ENCODE assay signal across 8 cellular contexts in genomic region chr14:50829472-50830043, GRCh38. TPM values are rescaled to one million over a fixed set of nuclear protein-coding genes. Genes with fewer than 3 reads are reported as not detected.
DNase-seq lines count a peak whose midpoint lies in the region; ATAC-seq and TF ChIP-seq lines count a peak whose summit lies in the region.

No MANE protein-coding gene starts in this region.

- H3K9me3 Mint-ChIP-seq in HFFc6 (no peaks in the 10 kb centered on the region), immature natural killer cell (no peaks in the 10 kb centered on the region)
- H3K9me3 Mint-ChIP-seq in activated naive CD8-positive, alpha-beta T cell treated with anti-CD3 and anti-CD28 coated beads, Interleukin-2, amount 10 ng/mL, durations not matched to agents 7 days and 5 days = no peaks in the 10 kb centered on the region
- H3K9me3 Mint-ChIP-seq in stimulated activated naive CD8-positive, alpha-beta T cell treated with anti-CD3 and anti-CD28 coated beads, Interleukin-15, amount 100 ng/mL, for 72 hours = no peaks in the 10 kb centered on the region

- H3K4me3 ChIP-seq in AG04450 (ENCODE audit: low read depth, low read length) = peak overlapping the region; percentile 79

- H3K27me3 Mint-ChIP-seq in HFFc6 (ENCODE audit: insufficient read depth) (peaks cover 2% of the 10 kb centered on the region; the same call in 1 of the 2 replicates), immature natural killer cell (ENCODE audit: low read depth in 3 of 3) (peaks cover 0 to 11% (median 0%) of the 10 kb centered on the region in 3 donors)
- H3K27me3 Mint-ChIP-seq in activated naive CD8-positive, alpha-beta T cell treated with anti-CD3 and anti-CD28 coated beads, Interleukin-2, amount 10 ng/mL, durations not matched to agents 7 days and 5 days = peaks cover 9% of the 10 kb centered on the region
- no peaks in the 10 kb centered on the region for H3K27me3 Mint-ChIP-seq in stimulated activated naive CD8-positive, alpha-beta T cell treated with anti-CD3 and anti-CD28 coated beads, Interleukin-15, amount 100 ng/mL, for 72 hours

- H3K9me3 ChIP-seq in AG04450 (ENCODE audit: control insufficient read depth, insufficient read depth, low read length) = no peaks in the 10 kb centered on the region

- POLR2A ChIA-PET in AG04450 (lab: Yijun Ruan, JAX) = interaction anchor here (0.6 to 1.6 kb wide), 3 partner anchors 17 to 36 kb away, joined by 3 read pairs; no protein-coding TSS in a partner anchor
- POLR2A ChIA-PET in activated naive CD8-positive, alpha-beta T cell treated with anti-CD3 and anti-CD28 coated beads, Interleukin-2, amount 10 ng/mL, durations not matched to agents 7 days and 5 days (lab: Charles Lee) = interaction anchor here (0.6 to 3.7 kb wide), 12 partner anchors 8 to 929 kb away, joined by 3 to 34 read pairs (median 4); no protein-coding TSS in a partner anchor

- H3K27me3 ChIP-seq in AG04450 (ENCODE audit: control insufficient read depth, insufficient read depth, low read length) = no peaks in the 10 kb centered on the region

- DNase-seq in AG04450 (ENCODE audit: low read depth, low spot score) (no peak), HFFc6 (no peak), immature natural killer cell (no peak), COR-L47 (lab: John Stamatoyannopoulos, UW) (no peak), 8988T (no peak), RKO (ENCODE audit: low spot score) (no peak)
- no peak for DNase-seq in activated naive CD8-positive, alpha-beta T cell treated with anti-CD3 and anti-CD28 coated beads, Interleukin-2, amount 10 ng/mL, durations not matched to agents 7 days and 5 days
- no peak for DNase-seq in stimulated activated naive CD8-positive, alpha-beta T cell treated with anti-CD3 and anti-CD28 coated beads, Interleukin-15, amount 100 ng/mL, for 72 hours

- TF ChIP-seq CTCF in AG04450 (IDR thresholded peaks at IDR 0.05; ENCODE audit: low read depth, low read length) (no peak), HFFc6 (IDR thresholded peaks at IDR 0.05) (no peak)

- no peak overlapping the region for H3K27ac ChIP-seq in AG04450 (ENCODE audit: low read depth, low read length)

- H3K4me3 Mint-ChIP-seq in HFFc6 (peak overlapping the region; percentile 90), immature natural killer cell (peak overlapping the region; percentile 84 to 97 (median 91))
- H3K4me3 Mint-ChIP-seq in activated naive CD8-positive, alpha-beta T cell treated with anti-CD3 and anti-CD28 coated beads, Interleukin-2, amount 10 ng/mL, durations not matched to agents 7 days and 5 days = peak overlapping the region; percentile 88
- peak overlapping the region; percentile 94 for H3K4me3 Mint-ChIP-seq in stimulated activated naive CD8-positive, alpha-beta T cell treated with anti-CD3 and anti-CD28 coated beads, Interleukin-15, amount 100 ng/mL, for 72 hours

- CTCF ChIA-PET in AG04450 (lab: Charles Lee) = interaction anchor here (0.9 to 3.7 kb wide), 2 partner anchors 32 to 54 kb away, joined by 3 to 32 read pairs; no protein-coding TSS in a partner anchor

- H3K4me1 Mint-ChIP-seq in HFFc6 (ENCODE audit: low read depth) = peaks cover 40% of the 10 kb centered on the region
- peaks cover 34% of the 10 kb centered on the region for H3K4me1 Mint-ChIP-seq in activated naive CD8-positive, alpha-beta T cell treated with anti-CD3 and anti-CD28 coated beads, Interleukin-2, amount 10 ng/mL, durations not matched to agents 7 days and 5 days
- peaks cover 38 to 59% of the 10 kb centered on the region in 2 donors for H3K4me1 Mint-ChIP-seq in immature natural killer cell
- H3K4me1 Mint-ChIP-seq in stimulated activated naive CD8-positive, alpha-beta T cell treated with anti-CD3 and anti-CD28 coated beads, Interleukin-15, amount 100 ng/mL, for 72 hours = peaks cover 76% of the 10 kb centered on the region

- H3K27ac Mint-ChIP-seq in HFFc6 (peak overlapping the region; percentile 25; the same call in 1 of the 2 replicates), immature natural killer cell (peak overlapping the region; percentile 86 to 95 (median 90))
- H3K27ac Mint-ChIP-seq in activated naive CD8-positive, alpha-beta T cell treated with anti-CD3 and anti-CD28 coated beads, Interleukin-2, amount 10 ng/mL, durations not matched to agents 7 days and 5 days = peak overlapping the region; percentile 61
- peak overlapping the region; percentile 78 to 91 for H3K27ac Mint-ChIP-seq in stimulated activated naive CD8-positive, alpha-beta T cell treated with anti-CD3 and anti-CD28 coated beads, Interleukin-15, amount 100 ng/mL, for 72 hours

- no peak for ATAC-seq in activated naive CD8-positive, alpha-beta T cell treated with anti-CD3 and anti-CD28 coated beads, Interleukin-2, amount 10 ng/mL, durations not matched to agents 7 days and 5 days (ENCODE audit: low read depth)
- peak; percentile 1 for ATAC-seq in stimulated activated naive CD8-positive, alpha-beta T cell treated with anti-CD3 and anti-CD28 coated beads, Interleukin-15, amount 100 ng/mL, for 72 hours

- H3K36me3 Mint-ChIP-seq in HFFc6 (ENCODE audit: low read depth) = no peaks in the 10 kb centered on the region
- H3K36me3 Mint-ChIP-seq in activated naive CD8-positive, alpha-beta T cell treated with anti-CD3 and anti-CD28 coated beads, Interleukin-2, amount 10 ng/mL, durations not matched to agents 7 days and 5 days = peaks cover 18% of the 10 kb centered on the region
- no peaks in the 10 kb centered on the region for H3K36me3 Mint-ChIP-seq in immature natural killer cell

RNA-seq across cellular contexts. Expression of gene NIN, which starts 1.4 kb away (rescaled TPM):
- polyA plus RNA-seq in AG04450 (2011; rRNA removed) (25.1 and 26.9 TPM in 2 replicates), immature natural killer cell (10 to 100 TPM in 1 of 3 donors, 1 to 10 TPM in 2; 8.4 to 43.3 (median 9.7) TPM)
- 47.8 and 51.5 TPM in 2 replicates for polyA minus RNA-seq in AG04450 (2011; rRNA and poly(A)+ RNA removed)
- total RNA-seq in HFFc6 (2021; fragmentation: NEBNext Ultra II Directional; extraction: Animal tissue kit (Norgen Biotek cat#: 25700)) = 10 to 100 TPM; 43.7 to 66.3 (median 57.4) TPM
- total RNA-seq in activated naive CD8-positive, alpha-beta T cell treated with anti-CD3 and anti-CD28 coated beads, Interleukin-2, amount 10 ng/mL, durations not matched to agents 7 days and 5 days = 100 to 1,000 TPM; 106 to 113 TPM

RNA-seq across cellular contexts. Expression of gene ABHD12B, which starts 42.3 kb away (rescaled TPM):
- polyA plus RNA-seq in AG04450 (2011; rRNA removed) = 0.32 TPM in 2 replicates
- polyA minus RNA-seq in AG04450 (2011; rRNA and poly(A)+ RNA removed) = 0.61 TPM in 1 of 2 replicates, not detected in the other
- total RNA-seq in HFFc6 (2021; fragmentation: NEBNext Ultra II Directional; extraction: Animal tissue kit (Norgen Biotek cat#: 25700)) = under 1 TPM in 1 of 6 experiments, not detected in 5; 0.34 TPM
- total RNA-seq in activated naive CD8-positive, alpha-beta T cell treated with anti-CD3 and anti-CD28 coated beads, Interleukin-2, amount 10 ng/mL, durations not matched to agents 7 days and 5 days = not detected
- not detected for polyA plus RNA-seq in immature natural killer cell

Comparison
In these comparisons a context has a peak if more than half of its experiments do, and no peak if none do; other contexts are left out.
1. H3K27ac Mint-ChIP-seq: peak in every context shown above with its lines; median percentile 90 in immature natural killer cell; 84 in stimulated activated naive CD8-positive, alpha-beta T cell treated with anti-CD3 and anti-CD28 coated beads, Interleukin-15, amount 100 ng/mL, for 72 hours; 61 in activated naive CD8-positive, alpha-beta T cell treated with anti-CD3 and anti-CD28 coated beads, Interleukin-2, amount 10 ng/mL, durations not matched to agents 7 days and 5 days; 25 in HFFc6.